Comparison of ENCODE assay signal across 9 cellular contexts in the genomic region with DNA sequence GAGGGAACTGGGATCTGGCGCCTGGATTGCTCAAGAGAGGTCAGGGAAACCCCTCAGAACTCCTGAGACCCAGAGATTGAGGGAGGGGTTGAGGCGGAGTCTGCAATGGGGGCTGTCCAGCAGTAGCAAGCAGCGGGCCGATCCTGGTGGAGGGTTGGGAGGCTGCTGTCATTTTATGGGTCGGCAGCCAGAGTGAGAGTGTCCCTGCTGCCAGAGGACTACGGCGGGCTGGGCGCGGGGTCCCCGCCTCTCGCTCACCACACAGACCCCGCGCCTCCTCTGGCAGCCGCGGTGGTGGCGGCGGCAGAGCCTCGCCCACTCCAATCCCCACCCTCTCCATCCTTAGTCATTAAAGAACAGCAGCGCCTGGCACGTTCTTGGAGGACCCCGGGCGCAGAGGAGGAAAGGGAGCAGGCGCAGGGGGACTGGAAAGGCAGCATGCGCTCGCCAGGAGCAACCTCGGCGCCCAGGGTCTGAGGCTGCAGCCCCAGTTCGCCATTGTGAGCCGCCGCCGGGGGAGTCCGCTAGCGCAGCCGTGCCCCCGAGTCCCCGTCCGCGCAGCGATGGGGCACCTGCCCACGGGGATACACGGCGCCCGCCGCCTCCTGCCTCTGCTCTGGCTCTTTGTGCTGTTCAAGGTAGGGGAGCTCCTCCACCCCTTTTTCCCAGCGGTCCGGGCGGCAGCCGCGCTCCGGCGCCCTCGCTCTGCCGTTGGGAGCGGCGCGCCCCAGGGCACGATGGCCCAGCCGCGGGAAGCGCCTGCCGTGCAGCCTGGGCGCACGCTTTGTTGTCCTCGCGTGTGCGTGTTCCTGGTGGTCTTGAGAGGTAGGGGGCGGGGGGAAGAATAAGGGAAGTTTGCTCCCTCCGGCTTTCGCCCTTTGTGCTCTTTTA. TPM values are rescaled to one million over a fixed set of nuclear protein-coding genes. Genes with fewer than 3 reads are reported as not detected.
A peak's percentile ranks its signal among the peaks of the same experiment; 100 is the strongest.
DNase-seq lines count a peak whose midpoint lies in the region; ATAC-seq and TF ChIP-seq lines count a peak whose summit lies in the region.
"Had no signal": no experiment of that assay in that cellular context is flagged by ENCODE, and none has a peak within 500 bp of the region (broad histone marks: within the 10 kb centered on the region; RNA-seq: fewer than 3 reads in every experiment).

A gene (plus strand): TSS at position 345 of the 891 bp plus-strand sequence.

- H3K4me3 Mint-ChIP-seq in activated CD4-positive, alpha-beta T cell treated with anti-CD3 and anti-CD28 coated beads, Interleukin-2, amount 10 ng/mL, durations not matched to agents 24 days and 14 days: peak within 1 kb of the TSS; percentile 19

- no peaks in the 10 kb centered on the region for H3K9me3 ChIP-seq in RWPE2 (ENCODE audit: severe bottlenecking)

- H3K27ac ChIP-seq in RWPE2 (ENCODE audit: poor library complexity, severe bottlenecking): no peak within 1 kb of the TSS

- H3K27me3 ChIP-seq in RWPE2 (ENCODE audit: insufficient read depth, poor library complexity, severe bottlenecking): no peaks in the 10 kb centered on the region

- no peak for TF ChIP-seq CTCF in RWPE2 (IDR thresholded peaks at IDR 0.05; ENCODE audit: poor library complexity, severe bottlenecking)
- TF ChIP-seq CTCF in retinal pigment epithelial cell (conservative IDR thresholded peaks at IDR 0.05; ENCODE audit: low read depth, low read length): no peak

- H3K4me1 Mint-ChIP-seq in activated CD4-positive, alpha-beta T cell treated with anti-CD3 and anti-CD28 coated beads, Interleukin-2, amount 10 ng/mL, durations not matched to agents 24 days and 14 days: no peaks in the 10 kb centered on the region

- H3K4me3 ChIP-seq in RWPE2 (ENCODE audit: severe bottlenecking) (peak within 1 kb of the TSS; percentile 25), retinal pigment epithelial cell (ENCODE audit: low read length) (peak within 1 kb of the TSS; percentile 47)

- H3K36me3 Mint-ChIP-seq in activated CD4-positive, alpha-beta T cell treated with anti-CD3 and anti-CD28 coated beads, Interleukin-2, amount 10 ng/mL, durations not matched to agents 24 days and 14 days (ENCODE audit: low read depth): no peaks in the 10 kb centered on the region

- H3K9me3 Mint-ChIP-seq in activated CD4-positive, alpha-beta T cell treated with anti-CD3 and anti-CD28 coated beads, Interleukin-2, amount 10 ng/mL, durations not matched to agents 24 days and 14 days: no peaks in the 10 kb centered on the region

- DNase-seq in activated CD4-positive, alpha-beta T cell treated with anti-CD3 and anti-CD28 coated beads, Interleukin-2, amount 10 ng/mL, durations not matched to agents 24 days and 14 days: peak; percentile 50
- no peak for DNase-seq in activated CD4-positive, alpha-beta T cell treated with anti-CD3 and anti-CD28 coated beads, Interleukin-2, amount 50 U/mL, for 4 hours
- no peak for DNase-seq in RWPE2 (ENCODE audit: low spot score)
- no peak for DNase-seq in left cardiac atrium
- DNase-seq in retinal pigment epithelial cell (ENCODE audit: low read depth): no peak
- DNase-seq in effector CD4-positive, alpha-beta T cell: no peak
- DNase-seq: DND-41 had no signal

- intact Hi-C loops in activated CD4-positive, alpha-beta T cell treated with anti-CD3 and anti-CD28 coated beads, Interleukin-2, amount 10 ng/mL, durations not matched to agents 24 days and 14 days (cut with micrococcal nuclease): no loop called here
- intact Hi-C loops in left cardiac atrium (cut with DNase I): no loop called here

- ATAC-seq in RWPE2 (ENCODE audit: low read depth): peak; percentile 57; the same call in 2 of the 3 replicates
- ATAC-seq in left cardiac atrium: peak; percentile 53 to 90
- no peak for ATAC-seq in GM21526 (IDR thresholded peaks at IDR 0.05; ENCODE audit: low FRiP score, unreplicated experiment)
- ATAC-seq in GM19324 (IDR thresholded peaks at IDR 0.05; ENCODE audit: low FRiP score, unreplicated experiment): no peak

- H3K36me3 ChIP-seq in RWPE2 (ENCODE audit: low read depth): no peaks in the 10 kb centered on the region

- no peaks in the 10 kb centered on the region for H3K4me1 ChIP-seq in RWPE2 (ENCODE audit: insufficient read depth, poor library complexity, severe bottlenecking)

- H3K27me3 Mint-ChIP-seq in activated CD4-positive, alpha-beta T cell treated with anti-CD3 and anti-CD28 coated beads, Interleukin-2, amount 10 ng/mL, durations not matched to agents 24 days and 14 days: peaks cover 44% of the 10 kb centered on the region

- H3K27ac Mint-ChIP-seq in activated CD4-positive, alpha-beta T cell treated with anti-CD3 and anti-CD28 coated beads, Interleukin-2, amount 10 ng/mL, durations not matched to agents 24 days and 14 days: no peak within 1 kb of the TSS

RNA-seq across cellular contexts. Expression of the gene that starts here (rescaled TPM):
- total RNA-seq in activated CD4-positive, alpha-beta T cell treated with anti-CD3 and anti-CD28 coated beads, Interleukin-2, amount 10 ng/mL, durations not matched to agents 24 days and 14 days: 0.69 and 1.6 TPM in 2 replicates
- 1 to 10 TPM; 2.1 to 4.6 TPM for total RNA-seq in left cardiac atrium

Comparison
In these comparisons a context has a peak if more than half of its experiments do, and no peak if none do; other contexts are left out.
1. ATAC-seq: peak in RWPE2 (single experiment) and left cardiac atrium (2 of 2); none in GM21526 (single experiment) and GM19324 (single experiment).